8 cellular contexts compared by ENCODE assay signal in genomic region chr1:181141431-181141910, GRCh38. TPM values are rescaled to one million over a fixed set of nuclear protein-coding genes. Genes with fewer than 3 reads are reported as not detected.
A peak's percentile ranks its signal among the peaks of the same experiment; 100 is the strongest.
DNase-seq lines count a peak whose midpoint lies in the region; ATAC-seq and TF ChIP-seq lines count a peak whose summit lies in the region.

No MANE protein-coding gene starts in this region.

- 0 out of 2 replicates have a peak, but pooled peaks have one; percentile 3 for ATAC-seq in HCT116
- ATAC-seq in HG02610 (IDR thresholded peaks at IDR 0.05; ENCODE audit: unreplicated experiment) = no peak
- no peak for ATAC-seq in HG02763 (IDR thresholded peaks at IDR 0.05; ENCODE audit: unreplicated experiment)
- no peak for ATAC-seq in GM21737 (IDR thresholded peaks at IDR 0.05; ENCODE audit: unreplicated experiment)
- no peak for ATAC-seq in HG02885 (IDR thresholded peaks at IDR 0.05; ENCODE audit: poor library complexity, unreplicated experiment)

- no peaks in the 10 kb centered on the region for H3K9me3 ChIP-seq in HCT116 (ENCODE audit: control insufficient read depth in 1 of 2, insufficient read depth in 1 of 2, low read depth in 1 of 2, low read length in 2 of 2)
- H3K9me3 ChIP-seq in skeletal muscle satellite cell (replicated peaks; ENCODE audit: low read length) = no peaks in the 10 kb centered on the region

- H3K27me3 ChIP-seq in HCT116 (ENCODE audit: insufficient read depth, low read length) (no peaks in the 10 kb centered on the region), skeletal muscle satellite cell (ENCODE audit: control insufficient read depth, insufficient read depth, low read length) (no peaks in the 10 kb centered on the region)

- no peak overlapping the region for H2AFZ ChIP-seq in HCT116 (ENCODE audit: low read depth, low read length, poor library complexity, severe bottlenecking)

- H3K4me1 ChIP-seq in HCT116 (ENCODE audit: control insufficient read depth in 1 of 2, insufficient read depth in 2 of 2, low read length in 2 of 2) (peaks cover 1 to 46% of the 10 kb centered on the region in 2 experiments; a peak in 3 of 4 replicates), skeletal muscle satellite cell (ENCODE audit: control insufficient read depth, insufficient read depth, low read length) (peaks cover 39% of the 10 kb centered on the region)

- POLR2A ChIA-PET in HCT116 (lab: Charles Lee) = interaction anchor here (0.5 to 2.2 kb wide), 10 partner anchors 8 to 260 kb away, joined by 3 to 7 read pairs (median 3); partner anchors contain the start of gene IER5

- H3K9ac ChIP-seq in HCT116 (ENCODE audit: low read length) = no peak overlapping the region
- peak overlapping the region; percentile 68 for H3K9ac ChIP-seq in skeletal muscle satellite cell (ENCODE audit: low read depth, low read length)

- no peaks in the 10 kb centered on the region for H3K79me2 ChIP-seq in HCT116 (ENCODE audit: insufficient read depth, low read length)

- no peaks in the 10 kb centered on the region for H3K9me2 ChIP-seq in HCT116 (ENCODE audit: insufficient read depth)

- no peak for DNase-seq in HCT116 (ENCODE audit: low read depth, low spot score)
- peak; percentile 57 for DNase-seq in T1000 (lab: John Stamatoyannopoulos, UW)
- peak; percentile 64 for DNase-seq in choroid plexus epithelial cell (ENCODE audit: low read depth)

- H3K4me3 ChIP-seq in HCT116 (replicated peaks in 1 of 2; ENCODE audit: low read depth in 1 of 2, low read length in 2 of 2) (no peak overlapping the region), choroid plexus epithelial cell (ENCODE audit: low read depth, low read length) (no peak overlapping the region), skeletal muscle satellite cell (ENCODE audit: low read length) (peak overlapping the region; percentile 47)

- peak overlapping the region; percentile 14; the same call in 1 of the 2 replicates for H3K4me2 ChIP-seq in HCT116 (ENCODE audit: low read length)
- peak overlapping the region; percentile 74 for H3K4me2 ChIP-seq in skeletal muscle satellite cell (ENCODE audit: low read length)

- TF ChIP-seq CTCF in HCT116 (IDR thresholded peaks at IDR 0.05 in 2 of 3, conservative IDR thresholded peaks at IDR 0.05 in 1 of 3; ENCODE audit: borderline replicate concordance in 1 of 3, insufficient read depth in 1 of 3, low read depth in 2 of 3, low read length in 2 of 3) (no peak), choroid plexus epithelial cell (conservative IDR thresholded peaks at IDR 0.05; ENCODE audit: low read depth, low read length) (peak; percentile 1)

- no peak overlapping the region for H3K27ac ChIP-seq in HCT116 (ENCODE audit: low read depth, low read length)

- no TSS peak for BruUV-seq in HCT116 (replicated peaks; lab: Mats Ljungman, UMichigan)

- H3K36me3 ChIP-seq in HCT116 (ENCODE audit: control insufficient read depth in 1 of 2, insufficient read depth in 2 of 2, low read length in 2 of 2) (no peaks in the 10 kb centered on the region), skeletal muscle satellite cell (ENCODE audit: insufficient read depth, low read length) (no peaks in the 10 kb centered on the region)

- RAD21 ChIA-PET in HCT116 (lab: Charles Lee; ENCODE audit: low non-redundant PET in 1 of 2, low total read pairs in 2 of 2, uncharacterized antibody in 2 of 2, unreplicated experiment in 2 of 2) = interaction anchor here (0.5 to 3.7 kb wide), 9 partner anchors 24 to 260 kb away, joined by 3 to 16 read pairs (median 6); partner anchors contain the start of gene IER5 (in 1 of the 2)

- CTCF ChIA-PET in HCT116 (lab: Charles Lee) = interaction anchor here (0.6 to 4.4 kb wide), 13 partner anchors 36 to 626 kb away, joined by 3 to 40 read pairs (median 7); no protein-coding TSS in a partner anchor

- TF ChIP-seq POLR2A in HCT116 (IDR thresholded peaks at IDR 0.05; ENCODE audit: borderline replicate concordance, extremely low read depth, insufficient read depth, insufficient read length) = no peak

- no peaks in the 10 kb centered on the region for H4K20me1 ChIP-seq in HCT116 (ENCODE audit: insufficient read depth)

- no peak for TF ChIP-seq RAD21 in HCT116 (IDR thresholded peaks at IDR 0.05; ENCODE audit: low read depth)

- intact Hi-C loops in HCT116 (cut with micrococcal nuclease) = loop anchor here (5.0 kb wide), 2 partner anchors 119 to 609 kb away; partner anchors contain the start of gene STX6

TF ChIP-seq in HCT116, 20 proteins besides CTCF, POLR2A, EP300 and RAD21:
- TF ChIP-seq FOSL1 (IDR thresholded peaks at IDR 0.05; ENCODE audit: low read depth) (peak; percentile 28), REST (IDR thresholded peaks at IDR 0.05; ENCODE audit: low read depth) (no peak), EZH2 (IDR thresholded peaks at IDR 0.05) (no peak)

RNA-seq across cellular contexts. Expression of gene IER5, which starts 53.0 kb away (rescaled TPM):
- total RNA-seq in HCT116 (2021; ENCODE audit: unreplicated experiment) = 30.5 TPM
- polyA plus RNA-seq in HCT116 (2012) = 19.3 and 20.5 TPM in 2 replicates
- total RNA-seq in skeletal muscle satellite cell (2012; rRNA removed) = 15.0 and 15.3 TPM in 2 replicates
